ENCODE assay signal across 21 cellular contexts in genomic region chr2:20153131-20153851, GRCh38.
"Had no signal": no experiment of that assay in that cellular context is flagged by ENCODE, and none has a peak within 500 bp of the region (broad histone marks: within the 10 kb centered on the region; RNA-seq: fewer than 3 reads in every experiment).

No MANE protein-coding gene starts in this region.

- H3K36me3 ChIP-seq: gastroesophageal sphincter, suprapubic skin, upper lobe of right lung had no signal

- H3K4me1 ChIP-seq: gastroesophageal sphincter had no signal

- H3K27ac Mint-ChIP-seq: activated B cell treated with CpG ODN at 0.5 μM for 24 hours; activated naive CD8-positive, alpha-beta T cell treated with anti-CD3 and anti-CD28 coated beads, Interleukin-2, amount 10 ng/mL, durations not matched to agents 7 days and 5 days; brain; natural killer cell treated with Interleukin-12 subunit alpha and Interleukin-12 subunit beta and Interleukin-15 and Interleukin-18, amount 100 ng/mL, for 72 hours; progenitor cell of endocrine pancreas; stimulated activated naive CD8-positive, alpha-beta T cell treated with anti-CD3 and anti-CD28 coated beads, Interleukin-15, Interleukin-2, amounts not matched to agents 100 ng/mL and 50 ng/mL, for 24 hours; T-helper 2 cell treated with Interferon-gamma antibody and Interleukin-4, amounts not matched to agents 5 μg/mL and 100 μg/mL, for 36 hours had no signal

- H3K4me1 Mint-ChIP-seq: activated B cell treated with CpG ODN at 0.5 μM for 24 hours; activated naive CD8-positive, alpha-beta T cell treated with anti-CD3 and anti-CD28 coated beads, Interleukin-2, amount 10 ng/mL, durations not matched to agents 7 days and 5 days had no signal

- H3K27me3 ChIP-seq: gastroesophageal sphincter, suprapubic skin, upper lobe of right lung had no signal

- ATAC-seq: gastroesophageal sphincter; left lobe of liver; natural killer cell treated with Interleukin-12 subunit alpha and Interleukin-12 subunit beta and Interleukin-15 and Interleukin-18, amount 100 ng/mL, for 72 hours; right cardiac atrium; upper lobe of right lung had no signal

- H3K9me3 Mint-ChIP-seq: activated B cell treated with CpG ODN at 0.5 μM for 24 hours; activated naive CD8-positive, alpha-beta T cell treated with anti-CD3 and anti-CD28 coated beads, Interleukin-2, amount 10 ng/mL, durations not matched to agents 7 days and 5 days; natural killer cell treated with Interleukin-12 subunit alpha and Interleukin-12 subunit beta and Interleukin-15 and Interleukin-18, amount 100 ng/mL, for 72 hours; stimulated activated naive CD8-positive, alpha-beta T cell treated with anti-CD3 and anti-CD28 coated beads, Interleukin-15, Interleukin-2, amounts not matched to agents 100 ng/mL and 50 ng/mL, for 24 hours; T-helper 2 cell treated with Interferon-gamma antibody and Interleukin-4, amounts not matched to agents 5 μg/mL and 100 μg/mL, for 36 hours had no signal

- H3K4me3 ChIP-seq: gastroesophageal sphincter, suprapubic skin, upper lobe of right lung had no signal

- H3K4me3 Mint-ChIP-seq: activated B cell treated with CpG ODN at 0.5 μM for 24 hours; activated naive CD8-positive, alpha-beta T cell treated with anti-CD3 and anti-CD28 coated beads, Interleukin-2, amount 10 ng/mL, durations not matched to agents 7 days and 5 days; brain; natural killer cell treated with Interleukin-12 subunit alpha and Interleukin-12 subunit beta and Interleukin-15 and Interleukin-18, amount 100 ng/mL, for 72 hours; stimulated activated naive CD8-positive, alpha-beta T cell treated with anti-CD3 and anti-CD28 coated beads, Interleukin-15, Interleukin-2, amounts not matched to agents 100 ng/mL and 50 ng/mL, for 24 hours; T-helper 2 cell treated with Interferon-gamma antibody and Interleukin-4, amounts not matched to agents 5 μg/mL and 100 μg/mL, for 36 hours had no signal

- H3K36me3 Mint-ChIP-seq: activated naive CD8-positive, alpha-beta T cell treated with anti-CD3 and anti-CD28 coated beads, Interleukin-2, amount 10 ng/mL, durations not matched to agents 7 days and 5 days; brain; natural killer cell treated with Interleukin-12 subunit alpha and Interleukin-12 subunit beta and Interleukin-15 and Interleukin-18, amount 100 ng/mL, for 72 hours had no signal

- DNase-seq: activated B cell treated with CpG ODN at 0.5 μM for 24 hours; activated CD4-positive, alpha-beta T cell treated with anti-CD3 and anti-CD28 coated beads, Interleukin-2, amount 50 U/mL, for 1 hour; activated CD8-positive, alpha-beta memory T cell treated with anti-CD3 and anti-CD28 coated beads for 24 hours; activated naive CD8-positive, alpha-beta T cell treated with anti-CD3 and anti-CD28 coated beads, Interleukin-2, amount 10 ng/mL, durations not matched to agents 7 days and 5 days; cerebellar nuclear complex; effector memory CD4-positive, alpha-beta T cell; occipital lobe; right cardiac atrium; small intestine; stimulated activated CD4-positive, alpha-beta T cell treated with anti-CD3 and anti-CD28 coated beads, Interleukin-4, amount 100 ng/mL, for 24 hours; stimulated activated CD8-positive, alpha-beta memory T cell treated with anti-CD3 and anti-CD28 coated beads, Interleukin-4, amount 100 ng/mL, for 48 hours; SW 1271; upper lobe of right lung had no signal

- H3K27ac ChIP-seq: gastroesophageal sphincter, suprapubic skin, upper lobe of right lung had no signal

- H3K9me3 ChIP-seq: gastroesophageal sphincter, suprapubic skin, upper lobe of right lung had no signal
